ENCODE assay signal across 18 cellular contexts in genomic region chr11:31652528-31652927, GRCh38.
A peak's percentile ranks its signal among the peaks of the same experiment; 100 is the strongest.
DNase-seq lines count a peak whose midpoint lies in the region; ATAC-seq lines count a peak whose summit lies in the region.
"Had no signal": no experiment of that assay in that cellular context is flagged by ENCODE, and none has a peak within 500 bp of the region (broad histone marks: within the 10 kb centered on the region; RNA-seq: fewer than 3 reads in every experiment).

No MANE protein-coding gene starts in this region.

- no peaks in the 10 kb centered on the region for H3K27me3 ChIP-seq in CD8-positive, alpha-beta memory T cell (ENCODE audit: insufficient read depth, low read length, poor library complexity, severe bottlenecking)
- no peaks in the 10 kb centered on the region for H3K27me3 ChIP-seq in CD4-positive, alpha-beta memory T cell (ENCODE audit: insufficient read depth, low read length)
- H3K27me3 ChIP-seq: BLaER1 treated with 17β-estradiol and CSF1 and Interleukin-3, amounts not matched to agents 10 nM and 100 nM; foreskin keratinocyte had no signal

- intact Hi-C loops in CD4-positive, alpha-beta memory T cell (cut with micrococcal nuclease): no loop called here

- H3K4me1 Mint-ChIP-seq in CD8-positive, alpha-beta memory T cell: no peaks in the 10 kb centered on the region
- no peaks in the 10 kb centered on the region for H3K4me1 Mint-ChIP-seq in CD4-positive, alpha-beta memory T cell

- H3K27ac Mint-ChIP-seq in CD8-positive, alpha-beta memory T cell: no peak overlapping the region
- H3K27ac Mint-ChIP-seq in CD4-positive, alpha-beta memory T cell: no peak overlapping the region
- H3K27ac Mint-ChIP-seq: activated naive CD4-positive, alpha-beta T cell treated with anti-CD3 and anti-CD28 coated beads for 36 hours had no signal

- no peak overlapping the region for H3K4me3 Mint-ChIP-seq in CD8-positive, alpha-beta memory T cell
- no peak overlapping the region for H3K4me3 Mint-ChIP-seq in CD4-positive, alpha-beta memory T cell
- H3K4me3 Mint-ChIP-seq: activated naive CD4-positive, alpha-beta T cell treated with anti-CD3 and anti-CD28 coated beads for 36 hours had no signal

- peaks cover 4 to 33% (median 19%) of the 10 kb centered on the region in 3 donors for H3K36me3 Mint-ChIP-seq in CD8-positive, alpha-beta memory T cell
- H3K36me3 Mint-ChIP-seq in CD4-positive, alpha-beta memory T cell: peaks cover 18 to 26% of the 10 kb centered on the region in 2 donors

- DNase-seq in astrocyte of the hippocampus (ENCODE audit: low read depth, low spot score) (peak; percentile 8), DMS79 treated with DMSO at 0.1 percent for 48 hours (lab: John Stamatoyannopoulos, UW) (no peak), nucleus accumbens (lab: John Stamatoyannopoulos, UW) (no peak)
- DNase-seq in CD8-positive, alpha-beta memory T cell: no peak
- DNase-seq in CD4-positive, alpha-beta memory T cell: no peak
- DNase-seq: activated CD8-positive, alpha-beta memory T cell treated with anti-CD3 and anti-CD28 coated beads for 24 hours; activated naive CD4-positive, alpha-beta T cell treated with anti-CD3 and anti-CD28 coated beads for 36 hours; effector memory CD4-positive, alpha-beta T cell; foreskin keratinocyte; mesendoderm; NCI-H1930; NCI-H748 treated with DMSO at 0.1 percent for 48 hours; occipital lobe had no signal

- H3K4me3 ChIP-seq in CD8-positive, alpha-beta memory T cell (ENCODE audit: low read length): no peak overlapping the region
- no peak overlapping the region for H3K4me3 ChIP-seq in CD4-positive, alpha-beta memory T cell (ENCODE audit: low read length in 2 of 2)
- H3K4me3 ChIP-seq: BLaER1 treated with 17β-estradiol and CSF1 and Interleukin-3, amounts not matched to agents 10 nM and 100 nM; skin epidermis had no signal

- H3K27me3 Mint-ChIP-seq in CD8-positive, alpha-beta memory T cell: no peaks in the 10 kb centered on the region
- no peaks in the 10 kb centered on the region for H3K27me3 Mint-ChIP-seq in CD4-positive, alpha-beta memory T cell

- H3K9me3 Mint-ChIP-seq in CD8-positive, alpha-beta memory T cell: no peaks in the 10 kb centered on the region
- no peaks in the 10 kb centered on the region for H3K9me3 Mint-ChIP-seq in CD4-positive, alpha-beta memory T cell
- H3K9me3 Mint-ChIP-seq: activated naive CD4-positive, alpha-beta T cell treated with anti-CD3 and anti-CD28 coated beads for 36 hours had no signal

- H3K9me3 ChIP-seq in CD8-positive, alpha-beta memory T cell (ENCODE audit: low read length): no peaks in the 10 kb centered on the region
- H3K9me3 ChIP-seq in CD4-positive, alpha-beta memory T cell (ENCODE audit: control insufficient read depth in 1 of 2, low read length in 2 of 2): no peaks in the 10 kb centered on the region
- H3K9me3 ChIP-seq: BLaER1 treated with 17β-estradiol and CSF1 and Interleukin-3, amounts not matched to agents 10 nM and 100 nM had no signal

- POLR2A ChIA-PET in CD8-positive, alpha-beta memory T cell (lab: Charles Lee): no interaction called here
- POLR2A ChIA-PET in CD4-positive, alpha-beta memory T cell (lab: Charles Lee; ENCODE audit: partially characterized antibody): no interaction called here

- peak; percentile 71 for ATAC-seq in GM18867 (IDR thresholded peaks at IDR 0.05; ENCODE audit: unreplicated experiment)
- peak; percentile 75 for ATAC-seq in GM21390 (IDR thresholded peaks at IDR 0.05; ENCODE audit: unreplicated experiment)
- ATAC-seq in HG02973 (IDR thresholded peaks at IDR 0.05; ENCODE audit: unreplicated experiment): peak; percentile 62
- ATAC-seq: foreskin keratinocyte had no signal

- CTCF ChIA-PET in CD8-positive, alpha-beta memory T cell (lab: Charles Lee): no interaction called here
- CTCF ChIA-PET in CD4-positive, alpha-beta memory T cell (lab: Charles Lee; ENCODE audit: partially characterized antibody): interaction anchor here (2.5 kb wide), 1 partner anchor 11 kb away, joined by 9 read pairs; no protein-coding TSS in a partner anchor

- no peak overlapping the region for H3K27ac ChIP-seq in CD8-positive, alpha-beta memory T cell (ENCODE audit: low read depth, low read length)
- H3K27ac ChIP-seq in CD4-positive, alpha-beta memory T cell (ENCODE audit: low read depth, low read length): no peak overlapping the region
- H3K27ac ChIP-seq: BLaER1 treated with 17β-estradiol and CSF1 and Interleukin-3, amounts not matched to agents 10 nM and 100 nM; foreskin keratinocyte; skin epidermis had no signal

- H3K4me1 ChIP-seq in CD8-positive, alpha-beta memory T cell (ENCODE audit: insufficient read depth, low read length): no peaks in the 10 kb centered on the region
- no peaks in the 10 kb centered on the region for H3K4me1 ChIP-seq in CD4-positive, alpha-beta memory T cell (ENCODE audit: insufficient read depth, low read length)

- no peaks in the 10 kb centered on the region for H3K36me3 ChIP-seq in CD8-positive, alpha-beta memory T cell (ENCODE audit: insufficient read depth, low read length)
- peaks cover 5% of the 10 kb centered on the region for H3K36me3 ChIP-seq in CD4-positive, alpha-beta memory T cell (ENCODE audit: insufficient read depth, low read length)
